In genomic region chr11:102396708-102397563, GRCh38 we compare ENCODE assay signal across 15 cellular contexts. TPM values are rescaled to one million over a fixed set of nuclear protein-coding genes. Genes with fewer than 3 reads are reported as not detected.
A peak's percentile ranks its signal among the peaks of the same experiment; 100 is the strongest.
DNase-seq lines count a peak whose midpoint lies in the region; ATAC-seq, FAIRE-seq and TF ChIP-seq lines count a peak whose summit lies in the region.
"Had no signal": no experiment of that assay in that cellular context is flagged by ENCODE, and none has a peak within 500 bp of the region (broad histone marks: within the 10 kb centered on the region; RNA-seq: fewer than 3 reads in every experiment).

No MANE protein-coding gene starts in this region.

- H3K27ac ChIP-seq in cardiac muscle cell (peak overlapping the region; percentile 44), right cardiac atrium (ENCODE audit: low read length) (no peak overlapping the region), SU-DHL-6 (ENCODE audit: low read depth, low read length) (peak overlapping the region; percentile 54), K562 (ENCODE audit: extremely low read depth, low read depth, low read length) (no peak overlapping the region), RWPE1 (no peak overlapping the region), A673 (ENCODE audit: low read depth, low read length, poor library complexity, severe bottlenecking) (no peak overlapping the region)

- ATAC-seq in right cardiac atrium (no peak), K562 (no peak), GM19467 (IDR thresholded peaks at IDR 0.05; ENCODE audit: unreplicated experiment) (no peak)
- peak; percentile 45 for ATAC-seq in stimulated activated naive CD8-positive, alpha-beta T cell treated with anti-CD3 and anti-CD28 coated beads, Interleukin-15, Interleukin-2, amounts not matched to agents 100 U/mL and 50 U/mL, for 24 hours
- ATAC-seq: sciatic nerve had no signal

- H4K20me1 ChIP-seq in SU-DHL-6 (ENCODE audit: low read depth, low read length) (no peaks in the 10 kb centered on the region), K562 (replicated peaks; ENCODE audit: control insufficient read depth, insufficient read depth, low read length) (no peaks in the 10 kb centered on the region)

- 92% methylated on average over 4 of the region's 4 CpGs for WGBS in right cardiac atrium
- WGBS in K562 (ENCODE audit: insufficient coverage, low coverage, missing lambda C conversion rate), result 87% methylated on average over 4 of the region's 4 CpGs

- H3K79me2 ChIP-seq in SU-DHL-6 (ENCODE audit: insufficient read depth, low read length) (peaks cover 12% of the 10 kb centered on the region; the same call in 1 of the 2 replicates), K562 (ENCODE audit: control insufficient read depth, insufficient read depth, low read length) (no peaks in the 10 kb centered on the region)

- H3K4me1 ChIP-seq in cardiac muscle cell (ENCODE audit: low read depth) (peaks cover 3% of the 10 kb centered on the region), right cardiac atrium (ENCODE audit: control insufficient read depth, insufficient read depth, low read length) (no peaks in the 10 kb centered on the region), K562 (replicated peaks in 1 of 2; ENCODE audit: control insufficient read depth in 2 of 2, insufficient read depth in 2 of 2, low read length in 2 of 2) (no peaks in the 10 kb centered on the region), A673 (ENCODE audit: insufficient read depth, low read length, poor library complexity, severe bottlenecking) (no peaks in the 10 kb centered on the region)
- H3K4me1 ChIP-seq: BE2C had no signal

- intact Hi-C loops in right cardiac atrium (cut with DNase I) (no loop called here), K562 (cut with micrococcal nuclease) (no loop called here), A673 (cut with micrococcal nuclease; ENCODE audit: unreplicated experiment) (no loop called here)

- H3K27me3 ChIP-seq in cardiac muscle cell (no peaks in the 10 kb centered on the region), right cardiac atrium (ENCODE audit: control insufficient read depth, insufficient read depth) (no peaks in the 10 kb centered on the region), SU-DHL-6 (ENCODE audit: low read length) (no peaks in the 10 kb centered on the region), K562 (ENCODE audit: control insufficient read depth in 2 of 2, insufficient read depth in 2 of 2, low read length in 2 of 2) (no peaks in the 10 kb centered on the region), A673 (replicated peaks; ENCODE audit: insufficient read depth, low read depth, low read length, poor library complexity) (no peaks in the 10 kb centered on the region)
- H3K27me3 ChIP-seq: BE2C had no signal

- CTCF ChIA-PET in K562 (lab: Yijun Ruan, JAX; ENCODE audit: low intra/inter-chr PET ratio) (no interaction called here), RWPE1 (lab: Yijun Ruan, JAX) (interaction anchor here (0.9 kb wide), 1 partner anchor 10 kb away, joined by 3 read pairs; no protein-coding TSS in a partner anchor), A673 (lab: Charles Lee) (no interaction called here)

- FAIRE-seq in K562 (lab: Jason Lieb, UNC), result peak; percentile 55

- no peak for TF ChIP-seq POLR2A in K562 (conservative IDR thresholded peaks at IDR 0.05)

- no peak overlapping the region for H3K9ac ChIP-seq in SU-DHL-6 (ENCODE audit: low read length)
- H3K9ac ChIP-seq in K562 (ENCODE audit: insufficient read depth in 1 of 2, low read depth in 2 of 2, low read length in 2 of 2), result no peak overlapping the region

- H3K36me3 ChIP-seq in cardiac muscle cell, result peaks cover 24% of the 10 kb centered on the region
- H3K36me3 ChIP-seq in SU-DHL-6 (ENCODE audit: low read length), result peaks cover 60% of the 10 kb centered on the region
- H3K36me3 ChIP-seq in K562 (ENCODE audit: control insufficient read depth, insufficient read depth, low read length), result peaks cover 66% of the 10 kb centered on the region
- peaks cover 61% of the 10 kb centered on the region for H3K36me3 ChIP-seq in A673 (ENCODE audit: insufficient read depth, low read length, poor library complexity, severe bottlenecking)

- no peak for DNase-seq in cardiac muscle cell (ENCODE audit: low read depth in 1 of 2, low spot score in 1 of 2)
- DNase-seq in right cardiac atrium, result no peak
- DNase-seq in K562 (ENCODE audit: extremely low read depth in 1 of 4, low spot score in 3 of 4), result no peak
- no peak for DNase-seq in stimulated activated naive CD8-positive, alpha-beta T cell treated with anti-CD3 and anti-CD28 coated beads, Interleukin-15, Interleukin-2, amounts not matched to agents 100 U/mL and 50 U/mL, for 24 hours
- no peak for DNase-seq in RWPE1 (ENCODE audit: low spot score)
- DNase-seq in A673 (ENCODE audit: low spot score), result no peak
- DNase-seq: BE2C, DMS79 treated with DMSO at 0.1 percent for 48 hours, head of caudate nucleus, KG1, NCI-H146, T1000 had no signal

- H3K9me3 ChIP-seq in cardiac muscle cell (ENCODE audit: low read depth) (no peaks in the 10 kb centered on the region), right cardiac atrium (ENCODE audit: control insufficient read depth, low read length) (no peaks in the 10 kb centered on the region), SU-DHL-6 (ENCODE audit: insufficient read depth, low read length) (no peaks in the 10 kb centered on the region), K562 (replicated peaks; ENCODE audit: control insufficient read depth, insufficient read depth, low read depth, low read length) (no peaks in the 10 kb centered on the region), A673 (ENCODE audit: low read depth, low read length, poor library complexity, severe bottlenecking) (no peaks in the 10 kb centered on the region)
- H3K9me3 ChIP-seq: BE2C had no signal

- H3K9me2 ChIP-seq in SU-DHL-6 (replicated peaks; ENCODE audit: insufficient read depth, low read length), result no peaks in the 10 kb centered on the region

- POLR2A ChIA-PET in K562 (lab: Yijun Ruan, JAX), result interaction anchor here (0.5 to 0.9 kb wide), 2 partner anchors 55 to 143 kb away, joined by 3 to 4 read pairs; no protein-coding TSS in a partner anchor
- POLR2A ChIA-PET in RWPE1 (lab: Yijun Ruan, JAX; ENCODE audit: low non-redundant PET), result no interaction called here
- POLR2A ChIA-PET in A673 (lab: Charles Lee; ENCODE audit: low non-redundant PET), result no interaction called here

- TF ChIP-seq EP300 in K562 (IDR thresholded peaks at IDR 0.05; ENCODE audit: low read length), result no peak

- no peak overlapping the region for H3K4me3 ChIP-seq in cardiac muscle cell
- no peak overlapping the region for H3K4me3 ChIP-seq in right cardiac atrium (ENCODE audit: low read length)
- no peak overlapping the region for H3K4me3 ChIP-seq in SU-DHL-6 (ENCODE audit: insufficient read depth, low read length, poor library complexity, severe bottlenecking)
- no peak overlapping the region for H3K4me3 ChIP-seq in K562
- H3K4me3 ChIP-seq in A673 (ENCODE audit: low read depth, low read length, poor library complexity, severe bottlenecking), result no peak overlapping the region

- H3K9me1 ChIP-seq in K562 (ENCODE audit: control insufficient read depth, insufficient read depth, low read length), result no peaks in the 10 kb centered on the region

- no peak overlapping the region for H2AFZ ChIP-seq in SU-DHL-6 (ENCODE audit: low read depth, low read length, severe bottlenecking)
- H2AFZ ChIP-seq in K562 (ENCODE audit: low read depth, low read length), result no peak overlapping the region

- TF ChIP-seq RAD21 in K562 (CRISPR knock-in tag; conservative IDR thresholded peaks at IDR 0.05 in 1 of 2, IDR thresholded peaks at IDR 0.05 in 1 of 2), result no peak

- H3K4me2 ChIP-seq in SU-DHL-6 (ENCODE audit: low read depth, low read length, poor library complexity, severe bottlenecking) (peak overlapping the region; percentile 28), K562 (ENCODE audit: insufficient read depth, low read length) (no peak overlapping the region)

- H3F3A ChIP-seq in SU-DHL-6 (ENCODE audit: insufficient read depth), result peaks cover 68% of the 10 kb centered on the region

- BruUV-seq in K562 (replicated peaks; lab: Mats Ljungman, UMichigan) (TSS peak; percentile 34), A673 (replicated peaks; lab: Mats Ljungman, UMichigan) (no TSS peak)

- in situ Hi-C loops in K562 (cut with MboI), result loop anchor here (10.0 kb wide), 1 partner anchor 98 kb away; no protein-coding TSS in a partner anchor

- no peak for TF ChIP-seq CTCF in cardiac muscle cell (IDR thresholded peaks at IDR 0.05; ENCODE audit: low read depth, low read length)
- no peak for TF ChIP-seq CTCF in SU-DHL-6 (IDR thresholded peaks at IDR 0.05; ENCODE audit: insufficient read depth, low read length, poor library complexity, severe bottlenecking)
- no peak for TF ChIP-seq CTCF in K562 (IDR thresholded peaks at IDR 0.05 in 2 of 3, conservative IDR thresholded peaks at IDR 0.05 in 1 of 3; ENCODE audit: insufficient read depth in 2 of 3, low read depth in 1 of 3, low read length in 3 of 3)
- no peak for TF ChIP-seq CTCF in RWPE1 (conservative IDR thresholded peaks at IDR 0.05; ENCODE audit: low read depth)
- no peak for TF ChIP-seq CTCF in A673 (conservative IDR thresholded peaks at IDR 0.05; ENCODE audit: low read depth, low read length)

RNA-seq across cellular contexts. Expression of gene BIRC2, which starts 49.9 kb away (rescaled TPM):
- total RNA-seq in cardiac muscle cell (37.8 and 40.4 TPM in 2 replicates), right cardiac atrium (10 to 100 TPM; 29.6 to 35.0 (median 31.9) TPM), K562 (2014; rRNA removed) (18.3 and 20.6 TPM in 2 replicates), K562 (2014; rRNA removed; fragmentation: Illumina TruSeq; extraction: Trizol) (35.6 and 39.0 TPM in 2 replicates), K562 (2015; rRNA removed; fragmentation: Illumina TruSeq; extraction: Trizol) (34.2 and 35.1 TPM in 2 replicates), K562 (2021) (19.9 and 24.7 TPM in 2 replicates), A673 (2021) (32.0 and 36.3 TPM in 2 replicates)
- polyA plus RNA-seq in cardiac muscle cell (36.1 and 41.3 TPM in 2 replicates), right cardiac atrium (21.1 TPM), K562 (2011; rRNA removed) (45.9 and 52.2 TPM in 2 replicates), K562 (2014; fragmentation: Illumina TruSeq; extraction: Trizol) (25.3 and 27.1 TPM in 2 replicates), K562 (2014; fragmentation: Nextera tagmentation; extraction: Ambion mirVana) (10 to 100 TPM; 14.3 to 20.7 TPM), K562 (2014; rRNA removed) (17.1 and 17.9 TPM in 2 replicates)
- 35.5 and 77.2 TPM in 2 replicates for total RNA-seq in K562 (2011; cell fraction: chromatin; rRNA removed; ENCODE audit: low replicate concordance)
- total RNA-seq in K562 (2011; cell fraction: nucleolus; rRNA removed), result 22.5 and 23.8 TPM in 2 replicates
- total RNA-seq in K562 (2011; cell fraction: nucleoplasm; rRNA removed), result 38.9 and 43.3 TPM in 2 replicates
- polyA plus RNA-seq in K562 (2011; cell fraction: cytosol; rRNA removed), result 17.0 and 35.4 TPM in 2 replicates
- 34.8 and 61.2 TPM in 2 replicates for polyA plus RNA-seq in K562 (2011; cell fraction: nucleus; rRNA removed)
- 19.6 and 23.2 TPM in 2 replicates for polyA plus RNA-seq in K562 (2012)
- 51.8 and 76.0 TPM in 2 replicates for polyA minus RNA-seq in K562 (2011; rRNA and poly(A)+ RNA removed)
- 10.3 and 15.7 TPM in 2 replicates for polyA minus RNA-seq in K562 (2011; cell fraction: cytosol; rRNA and poly(A)+ RNA removed)
- polyA minus RNA-seq in K562 (2011; cell fraction: nucleus; rRNA and poly(A)+ RNA removed), result 36.6 and 80.8 TPM in 2 replicates

RNA-seq across cellular contexts. Expression of gene TMEM123, which starts 55.6 kb away (rescaled TPM):
- 82.2 and 86.3 TPM in 2 replicates for total RNA-seq in cardiac muscle cell
- polyA plus RNA-seq in cardiac muscle cell, result 92.6 and 142 TPM in 2 replicates
- total RNA-seq in right cardiac atrium, result 100 to 1,000 TPM; 101 to 106 (median 101) TPM
- polyA plus RNA-seq in right cardiac atrium, result 52.4 TPM
- 82.8 and 147 TPM in 2 replicates for total RNA-seq in K562 (2011; cell fraction: chromatin; rRNA removed; ENCODE audit: low replicate concordance)
- total RNA-seq in K562 (2011; cell fraction: nucleolus; rRNA removed), result 97.2 and 106 TPM in 2 replicates
- 158 and 240 TPM in 2 replicates for total RNA-seq in K562 (2011; cell fraction: nucleoplasm; rRNA removed)
- total RNA-seq in K562 (2014; rRNA removed), result 50.2 and 55.0 TPM in 2 replicates
- 132 and 151 TPM in 2 replicates for total RNA-seq in K562 (2014; rRNA removed; fragmentation: Illumina TruSeq; extraction: Trizol)
- 139 and 149 TPM in 2 replicates for total RNA-seq in K562 (2015; rRNA removed; fragmentation: Illumina TruSeq; extraction: Trizol)
- 80.0 and 82.4 TPM in 2 replicates for total RNA-seq in K562 (2021)
- 327 and 344 TPM in 2 replicates for polyA plus RNA-seq in K562 (2011; rRNA removed)
- polyA plus RNA-seq in K562 (2011; cell fraction: cytosol; rRNA removed), result 95.7 and 139 TPM in 2 replicates
- polyA plus RNA-seq in K562 (2011; cell fraction: nucleus; rRNA removed), result 33.6 and 76.0 TPM in 2 replicates
- polyA plus RNA-seq in K562 (2012), result 73.9 and 87.4 TPM in 2 replicates
- 100 and 104 TPM in 2 replicates for polyA plus RNA-seq in K562 (2014; fragmentation: Illumina TruSeq; extraction: Trizol)
- 10 to 100 TPM; 19.8 to 29.4 TPM for polyA plus RNA-seq in K562 (2014; fragmentation: Nextera tagmentation; extraction: Ambion mirVana)
- 50.1 and 52.3 TPM in 2 replicates for polyA plus RNA-seq in K562 (2014; rRNA removed)
- 518 and 545 TPM in 2 replicates for polyA minus RNA-seq in K562 (2011; rRNA and poly(A)+ RNA removed)
- polyA minus RNA-seq in K562 (2011; cell fraction: cytosol; rRNA and poly(A)+ RNA removed), result 108 and 135 TPM in 2 replicates
- polyA minus RNA-seq in K562 (2011; cell fraction: nucleus; rRNA and poly(A)+ RNA removed), result 22.5 and 48.3 TPM in 2 replicates
- total RNA-seq in A673 (2021), result 210 and 214 TPM in 2 replicates

Comparison
In these comparisons a context has a peak if more than half of its experiments do, and no peak if none do; other contexts are left out.
1. H3K27ac ChIP-seq: peak in cardiac muscle cell (single experiment) and SU-DHL-6 (single experiment); none in right cardiac atrium (single experiment), K562 (single experiment), RWPE1 (single experiment) and A673 (single experiment).